Comparison of ENCODE assay signal across 8 cellular contexts in the genomic region with DNA sequence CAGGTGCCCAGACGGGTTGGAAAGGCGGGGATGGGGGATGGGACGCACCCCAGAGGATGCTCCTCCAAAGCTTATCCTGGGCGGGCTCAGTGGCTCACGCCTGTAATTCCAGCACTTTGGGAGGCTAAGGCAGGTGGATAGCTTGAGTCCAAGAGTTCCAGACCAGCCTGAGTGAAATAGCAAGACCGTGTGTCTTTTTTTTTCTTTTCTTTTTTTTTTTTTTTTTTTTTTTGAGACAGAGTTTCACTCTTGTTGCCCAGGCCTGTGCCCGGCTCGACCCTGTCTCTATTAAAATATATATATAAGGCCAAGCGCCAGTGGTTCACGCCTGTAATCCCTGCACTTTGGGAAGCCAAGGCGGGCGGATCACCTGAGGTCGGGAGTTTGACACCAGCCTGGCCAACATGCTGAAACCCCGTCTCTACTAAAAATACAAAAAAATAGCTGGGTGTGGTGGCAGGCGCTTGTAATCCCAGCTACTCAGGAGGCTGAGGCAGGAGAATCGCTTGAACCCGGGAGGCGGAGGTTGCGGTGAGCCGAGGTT. TPM values are rescaled to one million over a fixed set of nuclear protein-coding genes. Genes with fewer than 3 reads are reported as not detected.
DNase-seq lines count a peak whose midpoint lies in the region; ATAC-seq, FAIRE-seq and TF ChIP-seq lines count a peak whose summit lies in the region.
"Not testable (repeated sequence)": the region's sequence is repeated elsewhere in the genome, so short reads cannot be mapped to it uniquely, and the experiment has no call there.

No MANE protein-coding gene starts in this region.

- H3K36me3 Mint-ChIP-seq in type B pancreatic cell = peaks cover 31% of the 10 kb centered on the region

- H3K79me2 ChIP-seq in DND-41 (ENCODE audit: insufficient read depth, low read length) = peaks cover 49% of the 10 kb centered on the region

- H3K36me3 ChIP-seq in DND-41 (ENCODE audit: insufficient read depth, low read length) (peaks cover 31% of the 10 kb centered on the region), HUES48 (ENCODE audit: control insufficient read depth, insufficient read depth, low read length) (peaks cover 18% of the 10 kb centered on the region), SK-N-MC (ENCODE audit: insufficient read depth, low read length) (peaks cover 30% of the 10 kb centered on the region), adipocyte (ENCODE audit: control insufficient read depth, insufficient read depth, low read length, severe bottlenecking) (peaks cover 20% of the 10 kb centered on the region)
- H3K36me3 ChIP-seq in pancreas = not testable (repeated sequence)

- H3K4me1 ChIP-seq in DND-41 (ENCODE audit: insufficient read depth, low read length) = peaks cover 47% of the 10 kb centered on the region
- H3K4me1 ChIP-seq in HUES48 (ENCODE audit: control insufficient read depth, insufficient read depth, low read length); adipocyte (ENCODE audit: control insufficient read depth, insufficient read depth, low read length); pancreas: not testable (repeated sequence)

- peak overlapping the region; percentile 76 for H3K4me2 ChIP-seq in DND-41 (ENCODE audit: insufficient read depth, low read length)

- not testable (repeated sequence) for FAIRE-seq in pancreas (lab: Jason Lieb, UNC)

- intact Hi-C loops in left colon (cut with DNase I, micrococcal nuclease); pancreas (cut with DNase I): not testable (repeated sequence)

- peak overlapping the region; percentile 86 for H3K9ac ChIP-seq in DND-41 (ENCODE audit: low read depth, low read length)
- peak overlapping the region; percentile 96 for H3K9ac ChIP-seq in HUES48 (ENCODE audit: low read depth, low read length)
- H3K9ac ChIP-seq in SK-N-MC (ENCODE audit: insufficient read length) = peak overlapping the region; percentile 94
- H3K9ac ChIP-seq in adipocyte (ENCODE audit: low read length) = peak overlapping the region; percentile 98

- H2AFZ ChIP-seq in DND-41 (ENCODE audit: low read depth, low read length) = peak overlapping the region; percentile 87

- 54 to 56% methylated on average over 20 of the region's 20 CpGs for WGBS in pancreas, 2 donors

- H4K20me1 ChIP-seq in DND-41 (ENCODE audit: insufficient read depth, low read length) = not testable (repeated sequence)

- not testable (repeated sequence) for H3K27me3 ChIP-seq in DND-41 (ENCODE audit: insufficient read depth, low read length, poor library complexity); HUES48 (ENCODE audit: control insufficient read depth, insufficient read depth, low read length); adipocyte (replicated peaks; ENCODE audit: control insufficient read depth, insufficient read depth, low read length); pancreas

- H3K4me3 ChIP-seq in DND-41 (ENCODE audit: low read depth in 1 of 2, low read length in 2 of 2) (peak overlapping the region; percentile 87), HUES48 (ENCODE audit: low read depth, low read length) (peak overlapping the region; percentile 91), SK-N-MC (peak overlapping the region; percentile 81), adipocyte (ENCODE audit: low read length) (peak overlapping the region; percentile 98), epithelial cell of proximal tubule (ENCODE audit: low read depth, low read length) (peak overlapping the region; percentile 94), pancreas (peak overlapping the region; percentile 44 to 85 (median 64))

- not testable (repeated sequence) for TF ChIP-seq CTCF in DND-41 (IDR thresholded peaks at IDR 0.05; ENCODE audit: borderline replicate concordance, extremely low read depth, low read length, poor library complexity, severe bottlenecking); epithelial cell of proximal tubule (conservative IDR thresholded peaks at IDR 0.05; ENCODE audit: low read depth, low read length); pancreas (IDR thresholded peaks at IDR 0.05); type B pancreatic cell (conservative IDR thresholded peaks at IDR 0.05)

- H3K9me3 ChIP-seq in DND-41 (ENCODE audit: insufficient read depth, low read length, severe bottlenecking) = peaks cover 10% of the 10 kb centered on the region
- H3K9me3 ChIP-seq in HUES48 (ENCODE audit: control insufficient read depth, insufficient read depth, low read length) = peaks cover 19% of the 10 kb centered on the region
- H3K9me3 ChIP-seq in SK-N-MC (ENCODE audit: low read depth, low read length); pancreas: not testable (repeated sequence)
- H3K9me3 ChIP-seq in adipocyte (ENCODE audit: control insufficient read depth, low read length) = peaks cover 18% of the 10 kb centered on the region

- H3K9me3 Mint-ChIP-seq in type B pancreatic cell = peaks cover 15% of the 10 kb centered on the region

- H3K27me3 Mint-ChIP-seq in type B pancreatic cell = not testable (repeated sequence)

- not testable (repeated sequence) for DNase-seq in DND-41; SK-N-MC (ENCODE audit: low read depth, low spot score); adipocyte (ENCODE audit: low read depth); epithelial cell of proximal tubule (ENCODE audit: low read depth); left colon; type B pancreatic cell (ENCODE audit: extremely low spot score, unreplicated experiment)
- peak in 1 of 6 donors; percentile 12 for DNase-seq in pancreas

- peak overlapping the region; percentile 99 for H3K27ac Mint-ChIP-seq in type B pancreatic cell

- not testable (repeated sequence) for H3K4me1 Mint-ChIP-seq in type B pancreatic cell (ENCODE audit: unreplicated experiment)

- H3K4me3 Mint-ChIP-seq in type B pancreatic cell = peak overlapping the region; percentile 96

- not testable (repeated sequence) for ATAC-seq in DND-41 (ENCODE audit: insufficient read depth, low read depth); pancreas
- ATAC-seq in left colon = peak; percentile 60

- H3K27ac ChIP-seq in DND-41 (ENCODE audit: low read length) = peak overlapping the region; percentile 95
- peak overlapping the region; percentile 98 for H3K27ac ChIP-seq in HUES48 (ENCODE audit: low read depth, low read length)
- H3K27ac ChIP-seq in SK-N-MC = peak overlapping the region; percentile 92
- H3K27ac ChIP-seq in pancreas = peak overlapping the region; percentile 90 to 97 (median 92)

RNA-seq across cellular contexts. Expression of a gene that starts 0.5 kb away (rescaled TPM):
- total RNA-seq in epithelial cell of proximal tubule = 9.0 and 21.0 TPM in 2 replicates
- 10 to 100 TPM; 34.8 to 37.2 TPM for total RNA-seq in left colon
- 10 to 100 TPM; 11.5 to 22.4 (median 13.5) TPM for total RNA-seq in pancreas
- 1 to 10 TPM; 3.9 to 4.2 TPM for polyA plus RNA-seq in pancreas
- total RNA-seq in type B pancreatic cell (ENCODE audit: low replicate concordance) = 22.5 and 24.4 TPM in 2 replicates

RNA-seq across cellular contexts. Expression of a gene that starts 54.4 kb away (rescaled TPM):
- 8.9 and 17.1 TPM in 2 replicates for total RNA-seq in epithelial cell of proximal tubule
- total RNA-seq in left colon = 10 to 100 TPM; 23.1 to 26.3 TPM
- 10 to 100 TPM; 10.3 to 24.6 (median 17.8) TPM for total RNA-seq in pancreas
- polyA plus RNA-seq in pancreas = 10 to 100 TPM; 11.7 to 17.0 TPM
- 86.2 and 93.7 TPM in 2 replicates for total RNA-seq in type B pancreatic cell (ENCODE audit: low replicate concordance)
